ENCODE assay signal across 14 cellular contexts in genomic region chr2:25257931-25258771, GRCh38.
DNase-seq lines count a peak whose midpoint lies in the region; ATAC-seq and TF ChIP-seq lines count a peak whose summit lies in the region.
"Had no signal": no experiment of that assay in that cellular context is flagged by ENCODE, and none has a peak within 500 bp of the region (broad histone marks: within the 10 kb centered on the region; RNA-seq: fewer than 3 reads in every experiment).

No MANE protein-coding gene starts in this region.

- no peak overlapping the region for H3K27ac ChIP-seq in mesendoderm (ENCODE audit: low read depth, low read length)
- H3K27ac ChIP-seq in transverse colon, result peak overlapping the region in 3 of 4 donors; percentile 30 to 68 (median 47)
- H3K27ac ChIP-seq: BLaER1, vagina had no signal

- H3K4ac ChIP-seq in mesendoderm (ENCODE audit: low read depth, low read length), result peak overlapping the region; percentile 49

- no peaks in the 10 kb centered on the region for H3K79me2 ChIP-seq in mesendoderm (ENCODE audit: control insufficient read depth, insufficient read depth, low read length)

- no peak for TF ChIP-seq POLR2A in transverse colon (IDR thresholded peaks at IDR 0.05)

- H2BK15ac ChIP-seq in mesendoderm (replicated peaks; ENCODE audit: low read depth), result no peak overlapping the region

- peak overlapping the region; percentile 34 for H3K27ac Mint-ChIP-seq in activated naive CD8-positive, alpha-beta T cell treated with anti-CD3 and anti-CD28 coated beads for 36 hours

- ATAC-seq in Right ventricle myocardium inferior, result no peak
- ATAC-seq: esophagus mucosa had no signal

- in situ Hi-C loops in transverse colon (cut with MboI; ENCODE audit: low pct_ligation_motif_present in 1 of 4, low pct_unique_long_range_greater_than_20kb in 1 of 4, low sequenced_read_pairs in 3 of 4), result no loop called here

- H4K8ac ChIP-seq in mesendoderm (ENCODE audit: low read depth, low read length), result no peak overlapping the region

- H3K27me3 ChIP-seq in mesendoderm (ENCODE audit: insufficient read depth, low read length, poor library complexity) (no peaks in the 10 kb centered on the region), transverse colon (no peaks in the 10 kb centered on the region)
- H3K27me3 ChIP-seq: BLaER1, vagina had no signal

- intact Hi-C loops in Right ventricle myocardium inferior (cut with DNase I), result no loop called here
- intact Hi-C loops in cardiac septum (cut with DNase I), result no loop called here
- intact Hi-C loops in transverse colon (cut with DNase I; ENCODE audit: low total_unique reads), result no loop called here

- DNase-seq in Right ventricle myocardium inferior (ENCODE audit: missing footprints), result peak; percentile 11
- no peak for DNase-seq in cardiac septum (ENCODE audit: low spot score)
- DNase-seq in activated naive CD8-positive, alpha-beta T cell treated with anti-CD3 and anti-CD28 coated beads for 36 hours, result no peak
- peak; percentile 68 for DNase-seq in mesendoderm
- no peak for DNase-seq in transverse colon
- DNase-seq in NK-92 treated with Interleukin-12 subunit alpha and Interleukin-12 subunit beta, amount 100 ng/mL, for 24 hours (lab: John Stamatoyannopoulos, UW), result no peak
- no peak for DNase-seq in activated CD4-positive, CD25-positive, alpha-beta regulatory T cell (lab: John Stamatoyannopoulos, UW)
- no peak for DNase-seq in NCI-H1105 (lab: John Stamatoyannopoulos, UW)
- DNase-seq: activated CD8-positive, alpha-beta memory T cell treated with anti-CD3 and anti-CD28 coated beads, Interleukin-2, amount 50 U/mL, for 48 hours; HCEC 1CT; NCI-H2029 treated with DMSO at 0.1 percent for 48 hours had no signal

- TF ChIP-seq EP300 in transverse colon (IDR thresholded peaks at IDR 0.05; ENCODE audit: low read depth), result no peak

- peak overlapping the region; percentile 1 for H3K56ac ChIP-seq in mesendoderm (ENCODE audit: low read length)

- no peak overlapping the region for H3K23ac ChIP-seq in mesendoderm (ENCODE audit: low read length)

- no peak overlapping the region for H3K4me3 Mint-ChIP-seq in activated naive CD8-positive, alpha-beta T cell treated with anti-CD3 and anti-CD28 coated beads for 36 hours

- no peak overlapping the region for H2BK120ac ChIP-seq in mesendoderm (ENCODE audit: low read depth, low read length)

- H3K4me3 ChIP-seq in mesendoderm (ENCODE audit: low read length) (no peak overlapping the region), transverse colon (no peak overlapping the region)
- H3K4me3 ChIP-seq: BLaER1, vagina had no signal

- no peak overlapping the region for H2BK5ac ChIP-seq in mesendoderm (ENCODE audit: low read length)

- no CpG with 5 or more reads among the region's 9 CpGs for WGBS in mesendoderm (ENCODE audit: extremely low coverage, insufficient coverage, low lambda C conversion rate)
- WGBS in transverse colon (ENCODE audit: low coverage in 1 of 2), 2 donors, result 80 to 87% methylated on average over 1 to 9 of the region's 9 CpGs

- peaks cover 45% of the 10 kb centered on the region for H3K4me1 Mint-ChIP-seq in activated naive CD8-positive, alpha-beta T cell treated with anti-CD3 and anti-CD28 coated beads for 36 hours

- no peak overlapping the region for H3K18ac ChIP-seq in mesendoderm (ENCODE audit: low read length)

- no peak overlapping the region for H2AK5ac ChIP-seq in mesendoderm (ENCODE audit: low read length)

- TF ChIP-seq CTCF in transverse colon (IDR thresholded peaks at IDR 0.05), result no peak

- peaks cover 40% of the 10 kb centered on the region for H3K36me3 Mint-ChIP-seq in activated naive CD8-positive, alpha-beta T cell treated with anti-CD3 and anti-CD28 coated beads for 36 hours

- no peak overlapping the region for H3K4me2 ChIP-seq in mesendoderm (ENCODE audit: low read length)
- H3K4me2 ChIP-seq: BLaER1 had no signal

- H3K36me3 ChIP-seq in mesendoderm (ENCODE audit: control insufficient read depth, insufficient read depth, low read length), result no peaks in the 10 kb centered on the region
- peaks cover 0 to 3% (median 0%) of the 10 kb centered on the region in 4 donors for H3K36me3 ChIP-seq in transverse colon

- no peak overlapping the region for H3K9ac ChIP-seq in mesendoderm (ENCODE audit: low read length)

- H3K27me3 Mint-ChIP-seq in activated naive CD8-positive, alpha-beta T cell treated with anti-CD3 and anti-CD28 coated beads for 36 hours, result no peaks in the 10 kb centered on the region

- no peaks in the 10 kb centered on the region for H3K79me1 ChIP-seq in mesendoderm (ENCODE audit: low read length)

- H3K9me3 Mint-ChIP-seq in activated naive CD8-positive, alpha-beta T cell treated with anti-CD3 and anti-CD28 coated beads for 36 hours, result no peaks in the 10 kb centered on the region

- H3K9me3 ChIP-seq in transverse colon, result no peaks in the 10 kb centered on the region
- H3K9me3 ChIP-seq: BLaER1, vagina had no signal

- H4K5ac ChIP-seq in mesendoderm (ENCODE audit: low read length), result no peak overlapping the region

- H3K4me1 ChIP-seq in mesendoderm (ENCODE audit: control insufficient read depth, low read depth, low read length) (peaks cover 26% of the 10 kb centered on the region), transverse colon (peaks cover 0 to 14% (median 6%) of the 10 kb centered on the region in 4 donors)

Comparison
In these comparisons a context has a peak if more than half of its experiments do, and no peak if none do; other contexts are left out.
1. DNase-seq: peak in Right ventricle myocardium inferior (single experiment) and mesendoderm (single experiment); none in cardiac septum (single experiment), activated naive CD8-positive, alpha-beta T cell treated with anti-CD3 and anti-CD28 coated beads for 36 hours (single experiment), transverse colon (single experiment), NK-92 treated with Interleukin-12 subunit alpha and Interleukin-12 subunit beta, amount 100 ng/mL, for 24 hours (single experiment), activated CD4-positive, CD25-positive, alpha-beta regulatory T cell (0 of 4) and NCI-H1105 (single experiment).